24 cellular contexts compared by ENCODE assay signal in the genomic region with DNA sequence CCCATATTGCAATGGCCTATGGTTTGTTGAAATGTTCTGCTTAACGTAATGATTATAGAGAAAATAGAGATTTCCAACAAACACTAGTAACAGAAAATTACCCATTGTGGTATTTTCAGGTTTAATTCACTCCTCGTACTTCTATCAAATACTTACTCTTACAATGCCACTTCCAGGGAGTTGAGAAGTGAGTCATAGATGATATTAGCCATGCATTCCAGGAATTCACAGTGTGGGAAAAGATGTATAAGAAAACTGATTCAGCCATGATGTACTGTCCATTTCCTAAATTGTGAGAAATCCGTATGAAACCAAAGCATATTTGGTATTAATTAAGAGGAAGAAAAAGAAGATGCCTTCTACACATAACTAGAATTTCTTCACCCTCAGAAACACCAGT.
A peak's percentile ranks its signal among the peaks of the same experiment; 100 is the strongest.
DNase-seq lines count a peak whose midpoint lies in the region; ATAC-seq, FAIRE-seq and TF ChIP-seq lines count a peak whose summit lies in the region.
"Had no signal": no experiment of that assay in that cellular context is flagged by ENCODE, and none has a peak within 500 bp of the region (broad histone marks: within the 10 kb centered on the region; RNA-seq: fewer than 3 reads in every experiment).

No MANE protein-coding gene starts in this region.

- DNase-seq in HT1080 (ENCODE audit: low read depth) = peak; percentile 56
- DNase-seq in amniotic epithelial cell (ENCODE audit: low read depth) = peak; percentile 87
- peak; percentile 31 for DNase-seq in iris pigment epithelial cell (ENCODE audit: low read depth)
- DNase-seq in urothelium cell line (ENCODE audit: low spot score) = peak; percentile 43
- no peak for DNase-seq in SKM-1 (lab: John Stamatoyannopoulos, UW; ENCODE audit: unreplicated experiment)
- DNase-seq in osteoblast (ENCODE audit: insufficient read length, low spot score, missing footprints) = no peak
- DNase-seq: activated CD4-positive, alpha-beta T cell treated with anti-CD3 and anti-CD28 coated beads for 4 hours; body of pancreas; CD4-positive, alpha-beta memory T cell; DMS153; effector memory CD4-positive, alpha-beta T cell; KG1; left colon; midbrain; NCI-H146; NCI-H748 treated with DMSO at 0.1 percent for 48 hours; psoas muscle; SHP77; stimulated activated CD4-positive, alpha-beta T cell treated with anti-CD3 and anti-CD28 coated beads, Interleukin-2, amount 100 ng/mL, for 24 hours had no signal

- no peaks in the 10 kb centered on the region for H4K20me1 ChIP-seq in osteoblast (ENCODE audit: insufficient read depth, low read length)

- FAIRE-seq in urothelium cell line (lab: Jason Lieb, UNC) = no peak

- H3K27me3 ChIP-seq in osteoblast (ENCODE audit: insufficient read depth, low read length) = no peaks in the 10 kb centered on the region
- H3K27me3 ChIP-seq: body of pancreas, esophagus muscularis mucosa, vagina had no signal

- no peaks in the 10 kb centered on the region for H3K4me1 ChIP-seq in osteoblast (ENCODE audit: insufficient read depth, low read length)
- H3K4me1 ChIP-seq: body of pancreas, esophagus muscularis mucosa, psoas muscle, vagina had no signal

- no peak overlapping the region for H3K27ac ChIP-seq in osteoblast (ENCODE audit: low read depth, low read length)
- H3K27ac ChIP-seq: body of pancreas, esophagus muscularis mucosa, psoas muscle, skin epidermis, vagina had no signal

- H3K9me3 ChIP-seq in osteoblast (ENCODE audit: low read depth, low read length) = peaks cover 5% of the 10 kb centered on the region
- H3K9me3 ChIP-seq: body of pancreas, esophagus muscularis mucosa, psoas muscle, vagina had no signal

- no peak overlapping the region for H3K4me3 ChIP-seq in osteoblast (ENCODE audit: insufficient read depth, low read length)
- H3K4me3 ChIP-seq: body of pancreas, esophagus muscularis mucosa, psoas muscle, skin epidermis, vagina had no signal

- ATAC-seq in GM21423 (IDR thresholded peaks at IDR 0.05; ENCODE audit: unreplicated experiment) = no peak
- ATAC-seq: body of pancreas; left colon; psoas muscle; stimulated activated effector memory CD8-positive, alpha-beta T cell treated with anti-CD3 and anti-CD28 coated beads, Interleukin-12 subunit alpha, Interleukin-12 subunit beta, amount 100 ng/mL, for 72 hours had no signal

- H3K79me2 ChIP-seq in osteoblast (ENCODE audit: insufficient read depth, low read length) = no peaks in the 10 kb centered on the region

- H3K4me2 ChIP-seq in osteoblast (ENCODE audit: insufficient read depth, low read length) = no peak overlapping the region

- no peak overlapping the region for H2AFZ ChIP-seq in osteoblast (ENCODE audit: low read length)

- TF ChIP-seq CTCF in osteoblast (IDR thresholded peaks at IDR 0.05; ENCODE audit: extremely low read depth, low read depth, low read length) = no peak

- no peaks in the 10 kb centered on the region for H3K36me3 ChIP-seq in osteoblast (ENCODE audit: insufficient read depth, low read length)
- H3K36me3 ChIP-seq: esophagus muscularis mucosa, vagina had no signal

Comparison
In these comparisons a context has a peak if more than half of its experiments do, and no peak if none do; other contexts are left out.
1. DNase-seq: peak in HT1080 (single experiment), amniotic epithelial cell (single experiment), iris pigment epithelial cell (single experiment) and urothelium cell line (single experiment); none in SKM-1 (single experiment) and osteoblast (single experiment).